18 cellular contexts compared by ENCODE assay signal in the genomic region with DNA sequence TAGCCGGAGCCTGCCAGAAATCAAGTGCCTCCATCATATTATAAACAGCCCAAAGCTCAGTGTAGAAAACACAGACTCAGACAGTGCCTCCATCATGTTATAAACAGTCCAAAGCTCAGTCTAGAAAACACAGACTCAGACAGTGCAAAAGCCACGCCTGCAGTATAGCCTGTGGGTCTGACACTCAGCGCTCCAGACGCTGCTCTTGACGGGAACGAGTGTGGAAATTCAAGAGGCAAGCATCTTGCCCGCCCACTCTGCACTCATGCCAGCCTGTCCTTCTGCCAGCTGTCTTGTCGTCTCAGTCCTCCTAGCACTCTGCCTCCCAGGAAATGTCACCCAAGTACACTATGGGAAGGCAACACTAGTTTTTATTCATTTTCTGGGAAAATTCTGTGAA.
DNase-seq lines count a peak whose midpoint lies in the region; ATAC-seq and TF ChIP-seq lines count a peak whose summit lies in the region.
"Had no signal": no experiment of that assay in that cellular context is flagged by ENCODE, and none has a peak within 500 bp of the region (broad histone marks: within the 10 kb centered on the region; RNA-seq: fewer than 3 reads in every experiment).

No MANE protein-coding gene starts in this region.

- no peaks in the 10 kb centered on the region for H3K4me1 Mint-ChIP-seq in activated T-cell treated with anti-CD3 and anti-CD28 coated beads, Interleukin-2, amount 50 U/mL, for 4 hours (ENCODE audit: low read depth)

- H3K36me3 Mint-ChIP-seq in activated T-cell treated with anti-CD3 and anti-CD28 coated beads, Interleukin-2, amount 50 U/mL, for 4 hours (ENCODE audit: insufficient read depth) = no peaks in the 10 kb centered on the region

- no peak for TF ChIP-seq POLR2A in thyroid gland (IDR thresholded peaks at IDR 0.05)
- no peak for TF ChIP-seq POLR2A in GM18505 (IDR thresholded peaks at IDR 0.05; ENCODE audit: borderline replicate concordance, extremely low read depth, insufficient read depth, insufficient read length)

- no peak for TF ChIP-seq CTCF in thyroid gland (IDR thresholded peaks at IDR 0.05)

- intact Hi-C loops in thyroid gland (cut with DNase I) = no loop called here

- H3K36me3 ChIP-seq in thyroid gland = no peaks in the 10 kb centered on the region
- H3K36me3 ChIP-seq: BE2C had no signal

- H3K4me3 Mint-ChIP-seq in activated T-cell treated with anti-CD3 and anti-CD28 coated beads, Interleukin-2, amount 50 U/mL, for 4 hours = no peak overlapping the region
- H3K4me3 Mint-ChIP-seq: CD4-positive, alpha-beta T cell had no signal

- DNase-seq in NCI-H1092 treated with DMSO at 0.1 percent for 48 hours (lab: John Stamatoyannopoulos, UW) = peak; percentile 20
- DNase-seq in NCI-H1092 (lab: John Stamatoyannopoulos, UW) = no peak
- DNase-seq in NCI-H2227 treated with DMSO at 0.1 percent for 48 hours (lab: John Stamatoyannopoulos, UW) = peak; percentile 1
- DNase-seq in inferior parietal cortex (ENCODE audit: extremely low spot score) = peak; percentile 17
- DNase-seq in thyroid gland = peak; percentile 59 to 66
- DNase-seq in activated T-cell treated with anti-CD3 and anti-CD28 coated beads, Interleukin-2, amount 50 U/mL, for 4 hours = no peak
- DNase-seq: BE2C; Calu3; CD4-positive, alpha-beta T cell; GM23248; NCI-H2171; NCI-H526; SHP77 treated with DMSO at 0.1 percent for 48 hours had no signal

- no peaks in the 10 kb centered on the region for H3K4me1 ChIP-seq in thyroid gland
- H3K4me1 ChIP-seq: BE2C had no signal

- H3K27ac ChIP-seq in thyroid gland = no peak overlapping the region
- H3K27ac ChIP-seq: 22Rv1, GM23248 had no signal

- H3K9me3 Mint-ChIP-seq in activated T-cell treated with anti-CD3 and anti-CD28 coated beads, Interleukin-2, amount 50 U/mL, for 4 hours = peaks cover 13% of the 10 kb centered on the region

- no peaks in the 10 kb centered on the region for H3K27me3 ChIP-seq in thyroid gland
- H3K27me3 ChIP-seq: BE2C had no signal

- no peak overlapping the region for H3K4me3 ChIP-seq in thyroid gland (replicated peaks in 1 of 3)
- H3K4me3 ChIP-seq: GM12878, GM23248 had no signal

- WGBS in thyroid gland, 2 donors = 26 to 37% methylated on average over 8 of the region's 8 CpGs

- peaks cover 7% of the 10 kb centered on the region for H3K27me3 Mint-ChIP-seq in activated T-cell treated with anti-CD3 and anti-CD28 coated beads, Interleukin-2, amount 50 U/mL, for 4 hours (ENCODE audit: low read depth)

- ATAC-seq in GM18505 (IDR thresholded peaks at IDR 0.05; ENCODE audit: unreplicated experiment) (no peak), HG03354 (IDR thresholded peaks at IDR 0.05; ENCODE audit: poor library complexity, severe bottlenecking, unreplicated experiment) (no peak)
- ATAC-seq in activated T-cell treated with anti-CD3 and anti-CD28 coated beads, Interleukin-2, amount 50 U/mL, for 4 hours = no peak
- ATAC-seq: GM12878, HCT116 had no signal

- peaks cover 6% of the 10 kb centered on the region for H3K9me3 ChIP-seq in thyroid gland
- H3K9me3 ChIP-seq: BE2C had no signal

Comparison
In these comparisons a context has a peak if more than half of its experiments do, and no peak if none do; other contexts are left out.
1. DNase-seq: peak in NCI-H1092 treated with DMSO at 0.1 percent for 48 hours (single experiment), NCI-H2227 treated with DMSO at 0.1 percent for 48 hours (single experiment), inferior parietal cortex (single experiment) and thyroid gland (2 of 2); none in NCI-H1092 (single experiment) and activated T-cell treated with anti-CD3 and anti-CD28 coated beads, Interleukin-2, amount 50 U/mL, for 4 hours (single experiment).